Comparison of ENCODE assay signal across 12 cellular contexts in the genomic region with DNA sequence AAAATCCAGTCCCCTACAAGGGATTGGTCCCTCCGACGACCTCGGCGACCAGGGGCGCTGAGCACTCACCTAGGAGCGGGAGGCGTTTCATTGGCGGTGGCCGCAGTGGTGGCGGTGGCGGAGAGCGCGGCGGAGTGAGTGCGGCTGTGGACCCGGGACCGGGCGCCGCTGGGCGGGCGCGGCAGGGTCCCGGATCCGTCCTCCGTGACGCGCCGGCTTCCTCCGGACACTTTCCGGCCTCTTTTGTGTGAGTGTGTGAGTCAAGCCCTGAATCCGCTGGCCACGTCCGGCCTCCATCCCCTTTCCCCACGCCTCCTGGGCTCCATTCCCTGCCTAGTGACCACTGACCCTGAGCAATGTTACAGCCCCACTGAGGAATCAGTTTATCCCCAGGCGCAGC. TPM values are rescaled to one million over a fixed set of nuclear protein-coding genes. Genes with fewer than 3 reads are reported as not detected.
DNase-seq lines count a peak whose midpoint lies in the region; ATAC-seq and TF ChIP-seq lines count a peak whose summit lies in the region.
"Had no signal": no experiment of that assay in that cellular context is flagged by ENCODE, and none has a peak within 500 bp of the region (broad histone marks: within the 10 kb centered on the region; RNA-seq: fewer than 3 reads in every experiment).

Gene ADGRL4 (minus strand): TSS at position 167 of the 400 bp plus-strand sequence. CDS start 76 bp downstream, at position 91.

- H4K20me1 ChIP-seq in IMR-90 (ENCODE audit: insufficient read depth, low read length) = no peaks in the 10 kb centered on the region

- H3K4me3 ChIP-seq in IMR-90 (ENCODE audit: insufficient read depth, low read depth, low read length) = peak within 1 kb of the TSS; percentile 64
- peak within 1 kb of the TSS; percentile 76 to 83 for H3K4me3 ChIP-seq in mesenchymal stem cell (ENCODE audit: insufficient read depth in 1 of 2, low read depth in 1 of 2, low read length in 2 of 2)
- peak within 1 kb of the TSS; percentile 28 for H3K4me3 ChIP-seq in suprapubic skin

- DNase-seq in IMR-90 (peak; percentile 50), fibroblast of peridontal ligament (ENCODE audit: extremely low read depth) (peak; percentile 26), mesenchymal stem cell (peak; percentile 64), suprapubic skin (ENCODE audit: low spot score in 2 of 2) (no peak), NCI-H226 (no peak)
- DNase-seq in stimulated activated naive CD8-positive, alpha-beta T cell treated with anti-CD3 and anti-CD28 coated beads, Interleukin-15, Interleukin-2, amounts not matched to agents 100 U/mL and 50 U/mL, for 24 hours = no peak
- DNase-seq: activated naive CD4-positive, alpha-beta T cell treated with Interleukin-2 at 50 U/mL for 16 hours; MV-4-11; small intestine; SW 1271 had no signal

- H3K9me3 ChIP-seq in IMR-90 (ENCODE audit: control insufficient read depth, insufficient read depth, low read length) (no peaks in the 10 kb centered on the region), mesenchymal stem cell (ENCODE audit: control insufficient read depth, low read length) (no peaks in the 10 kb centered on the region), suprapubic skin (no peaks in the 10 kb centered on the region)

- H3K14ac ChIP-seq in IMR-90 (replicated peaks; ENCODE audit: low read depth, low read length) (peak within 1 kb of the TSS; percentile 82), mesenchymal stem cell (ENCODE audit: low read length in 2 of 2) (peak within 1 kb of the TSS in 1 of 2 experiments; percentile 83)

- POLR2A ChIA-PET in IMR-90 (lab: Charles Lee; ENCODE audit: unreplicated experiment) = no interaction called here

- H3K9me1 ChIP-seq in IMR-90 (ENCODE audit: insufficient read depth, low read length) = no peaks in the 10 kb centered on the region

- TF ChIP-seq CTCF in IMR-90 (conservative IDR thresholded peaks at IDR 0.05; ENCODE audit: low read depth, low read length) (no peak), suprapubic skin (IDR thresholded peaks at IDR 0.05) (no peak)

- CTCF ChIA-PET in IMR-90 (lab: Yijun Ruan, JAX) = interaction anchor here (0.6 kb wide), 1 partner anchor 1031 kb away, joined by 3 read pairs; no protein-coding TSS in a partner anchor

- peak within 1 kb of the TSS; percentile 26 for H2BK5ac ChIP-seq in IMR-90 (ENCODE audit: low read depth, low read length, poor library complexity, severe bottlenecking)
- H2BK5ac ChIP-seq in mesenchymal stem cell (ENCODE audit: low read depth, low read length, poor library complexity, severe bottlenecking) = peak within 1 kb of the TSS; percentile 61

- H3K18ac ChIP-seq in IMR-90 (ENCODE audit: low read depth, low read length) (peak within 1 kb of the TSS; percentile 58), mesenchymal stem cell (ENCODE audit: low read depth in 1 of 2, low read length in 2 of 2) (peak within 1 kb of the TSS; percentile 73 to 85)

- H4K91ac ChIP-seq in IMR-90 (ENCODE audit: insufficient read depth, low read depth, low read length) (peak within 1 kb of the TSS; percentile 72; the same call in 1 of the 2 replicates), mesenchymal stem cell (ENCODE audit: low read length) (peak within 1 kb of the TSS; percentile 83)

- ATAC-seq in IMR-90 (ENCODE audit: low read depth) (peak; percentile 89), GM19452 (IDR thresholded peaks at IDR 0.05; ENCODE audit: unreplicated experiment) (no peak), HG03378 (IDR thresholded peaks at IDR 0.05; ENCODE audit: unreplicated experiment) (no peak)
- no peak for ATAC-seq in stimulated activated naive CD8-positive, alpha-beta T cell treated with anti-CD3 and anti-CD28 coated beads, Interleukin-15, Interleukin-2, amounts not matched to agents 100 U/mL and 50 U/mL, for 24 hours

- TF ChIP-seq EP300 in suprapubic skin (IDR thresholded peaks at IDR 0.05) = no peak

- peak within 1 kb of the TSS; percentile 93 for H2AFZ ChIP-seq in IMR-90 (replicated peaks; ENCODE audit: low read length, poor library complexity)
- peak within 1 kb of the TSS; percentile 98 for H2AFZ ChIP-seq in mesenchymal stem cell (ENCODE audit: low read depth, low read length)

- H2BK20ac ChIP-seq in IMR-90 (ENCODE audit: low read depth, low read length) = peak within 1 kb of the TSS; percentile 36; the same call in 1 of the 2 replicates

- peak within 1 kb of the TSS; percentile 32; the same call in 1 of the 2 replicates for H3K56ac ChIP-seq in IMR-90 (ENCODE audit: extremely low read depth, insufficient read depth, low read length)

- TF ChIP-seq RAD21 in IMR-90 (IDR thresholded peaks at IDR 0.05; ENCODE audit: low read length) = no peak

- intact Hi-C loops in IMR-90 (cut with micrococcal nuclease) = no loop called here

- no peak within 1 kb of the TSS for H2BK15ac ChIP-seq in IMR-90 (ENCODE audit: low read depth, low read length)
- H2BK15ac ChIP-seq in mesenchymal stem cell (ENCODE audit: low read depth, poor library complexity, severe bottlenecking) = peak within 1 kb of the TSS; percentile 98

- no TSS peak for BruUV-seq in IMR-90 (replicated peaks; lab: Mats Ljungman, UMichigan)

- 0% methylated on average over 2 of the region's 35 CpGs; no CpG with 5 or more reads in 1 of the 2 experiments for WGBS in IMR-90 (ENCODE audit: extremely low coverage in 2 of 2, insufficient read length in 1 of 2), 2 experiments
- WGBS in mesenchymal stem cell = 3% methylated on average over 14 of the region's 35 CpGs
- WGBS in suprapubic skin = 14% methylated on average over 21 of the region's 35 CpGs

- TF ChIP-seq POLR2A in IMR-90 (IDR thresholded peaks at IDR 0.05; ENCODE audit: low read depth, low read length) (peak; percentile 38; the same call in 1 of the 2 replicates), suprapubic skin (IDR thresholded peaks at IDR 0.05) (no peak)

- dilution Hi-C loops in IMR-90 (cut with HindIII; ENCODE audit: low sequenced_read_pairs, unreplicated experiment) = no loop called here

- no peaks in the 10 kb centered on the region for H3K36me3 ChIP-seq in IMR-90 (ENCODE audit: control insufficient read depth, insufficient read depth, low read length)
- H3K36me3 ChIP-seq in mesenchymal stem cell (ENCODE audit: control insufficient read depth in 1 of 2, insufficient read depth in 2 of 2, low read depth in 1 of 2, low read length in 2 of 2) = no peaks in the 10 kb centered on the region
- H3K36me3 ChIP-seq in suprapubic skin = no peaks in the 10 kb centered on the region

- H4K8ac ChIP-seq in IMR-90 (ENCODE audit: low read depth in 2 of 2, low read length in 2 of 2) (peak within 1 kb of the TSS; percentile 55 to 75), mesenchymal stem cell (ENCODE audit: low read length) (peak within 1 kb of the TSS; percentile 89)

- H3K23ac ChIP-seq in IMR-90 (ENCODE audit: low read depth, low read length) (peak within 1 kb of the TSS; percentile 77; the same call in 1 of the 2 replicates), mesenchymal stem cell (ENCODE audit: low read length in 2 of 2) (no peak within 1 kb of the TSS)

- H2BK120ac ChIP-seq in IMR-90 (ENCODE audit: low read depth, low read length) = peak within 1 kb of the TSS; percentile 83
- peak within 1 kb of the TSS; percentile 64 for H2BK120ac ChIP-seq in mesenchymal stem cell (ENCODE audit: low read depth, low read length)

- H4K5ac ChIP-seq in IMR-90 (ENCODE audit: low read depth, low read length) = peak within 1 kb of the TSS; percentile 76

- H3K4ac ChIP-seq in IMR-90 (ENCODE audit: low read depth, low read length) = peak within 1 kb of the TSS; percentile 87
- peak within 1 kb of the TSS; percentile 24 to 59 for H3K4ac ChIP-seq in mesenchymal stem cell (ENCODE audit: low read depth in 1 of 2, low read length in 2 of 2)

- H3K4me2 ChIP-seq in IMR-90 (ENCODE audit: low read depth, low read length) (peak within 1 kb of the TSS; percentile 85), mesenchymal stem cell (ENCODE audit: low read length, poor library complexity, severe bottlenecking) (peak within 1 kb of the TSS; percentile 66)

- H2AK5ac ChIP-seq in IMR-90 (ENCODE audit: low read depth, low read length) (no peak within 1 kb of the TSS), mesenchymal stem cell (ENCODE audit: low read length, severe bottlenecking) (no peak within 1 kb of the TSS)

- in situ Hi-C loops in IMR-90 (cut with MboI; ENCODE audit: low sequenced_read_pairs) = no loop called here

- no peaks in the 10 kb centered on the region for H3K4me1 ChIP-seq in IMR-90 (ENCODE audit: control insufficient read depth, insufficient read depth, low read length)
- peaks cover 4% of the 10 kb centered on the region for H3K4me1 ChIP-seq in mesenchymal stem cell (ENCODE audit: control insufficient read depth, insufficient read depth, low read depth, low read length)
- no peaks in the 10 kb centered on the region for H3K4me1 ChIP-seq in suprapubic skin

- no peaks in the 10 kb centered on the region for H3K27me3 ChIP-seq in IMR-90 (ENCODE audit: control insufficient read depth, insufficient read depth, low read length)
- H3K27me3 ChIP-seq in mesenchymal stem cell (ENCODE audit: control insufficient read depth in 1 of 2, insufficient read depth in 1 of 2, low read length in 2 of 2) = no peaks in the 10 kb centered on the region
- peaks cover 9% of the 10 kb centered on the region for H3K27me3 ChIP-seq in suprapubic skin

- H3K9ac ChIP-seq in IMR-90 (ENCODE audit: low read depth, low read length) = peak within 1 kb of the TSS; percentile 48; the same call in 1 of the 2 replicates
- peak within 1 kb of the TSS; percentile 91 for H3K9ac ChIP-seq in mesenchymal stem cell (ENCODE audit: low read length)

- H3K79me1 ChIP-seq in IMR-90 (ENCODE audit: low read depth in 1 of 2, low read length in 2 of 2) (no peaks in the 10 kb centered on the region), mesenchymal stem cell (replicated peaks; ENCODE audit: low read length, poor library complexity, severe bottlenecking) (no peaks in the 10 kb centered on the region)

- H3K27ac ChIP-seq in IMR-90 (ENCODE audit: insufficient read depth, low read length) (peak within 1 kb of the TSS; percentile 13; the same call in 1 of the 2 replicates), mesenchymal stem cell (ENCODE audit: low read length, poor library complexity, severe bottlenecking) (peak within 1 kb of the TSS; percentile 78), suprapubic skin (peak within 1 kb of the TSS; percentile 60)

- peak within 1 kb of the TSS; percentile 5 to 49 for H2BK12ac ChIP-seq in mesenchymal stem cell (ENCODE audit: low read length in 2 of 2)

- peak within 1 kb of the TSS; percentile 20 for H2AK9ac ChIP-seq in IMR-90 (replicated peaks; ENCODE audit: low read depth, low read length, poor library complexity)

TF ChIP-seq in IMR-90, 13 proteins besides CTCF, POLR2A, EP300 and RAD21:
- peak; percentile 84 for TF ChIP-seq RFX5 (IDR thresholded peaks at IDR 0.05; ENCODE audit: low read depth, low read length)
- TF ChIP-seq SMC3 (IDR thresholded peaks at IDR 0.05; ENCODE audit: low read depth, low read length) = no peak
TF ChIP-seq in IMR-90: peak in this region for 1.

RNA-seq across cellular contexts. Expression of gene ADGRL4, which starts in this region (rescaled TPM):
- total RNA-seq in IMR-90 (2012; rRNA removed) (3.2 and 8.6 TPM in 2 replicates), suprapubic skin (10 to 100 TPM in 2 of 4 donors, 1 to 10 TPM in 2; 2.8 to 22.4 (median 13.3) TPM)
- polyA plus RNA-seq in IMR-90 (2012; rRNA removed) = 4.5 and 5.0 TPM in 2 replicates
- polyA plus RNA-seq in IMR-90 (2012; cell fraction: cytosol; rRNA removed) = 1.1 TPM in 2 replicates
- 0.11 and 1.9 TPM in 2 replicates for polyA plus RNA-seq in IMR-90 (2012; cell fraction: nucleus; rRNA removed; ENCODE audit: low replicate concordance)
- 11.6 TPM for polyA plus RNA-seq in mesenchymal stem cell (2013, experiment 1 of 2)
- 12.6 TPM for polyA plus RNA-seq in mesenchymal stem cell (2013, experiment 2 of 2)

Comparison
In these comparisons a context has a peak if more than half of its experiments do, and no peak if none do; other contexts are left out.
1. DNase-seq: peak in IMR-90 (single experiment), fibroblast of peridontal ligament (single experiment) and mesenchymal stem cell (single experiment); none in suprapubic skin (0 of 2), NCI-H226 (single experiment) and stimulated activated naive CD8-positive, alpha-beta T cell treated with anti-CD3 and anti-CD28 coated beads, Interleukin-15, Interleukin-2, amounts not matched to agents 100 U/mL and 50 U/mL, for 24 hours (single experiment).
2. H3K27ac ChIP-seq: peak in every context shown above with its lines; median percentile 78 in mesenchymal stem cell; 60 in suprapubic skin; 13 in IMR-90.
3. H3K4me3 ChIP-seq: peak in every context shown above with its lines; median percentile 80 in mesenchymal stem cell; 64 in IMR-90; 28 in suprapubic skin.